1 cellular context compared by ENCODE assay signal in genomic region chr14:70943838-70944237, GRCh38.
A peak's percentile ranks its signal among the peaks of the same experiment; 100 is the strongest.
TF ChIP-seq lines count a peak whose summit lies in the region.

No MANE protein-coding gene starts in this region.

TF ChIP-seq in K562, 482 proteins besides CTCF, POLR2A, EP300 and RAD21 (continued from another document and continues in another):
- no peak for TF ChIP-seq CTBP1 (IDR thresholded peaks at IDR 0.05; ENCODE audit: borderline replicate concordance)
- TF ChIP-seq ZC3H11A (IDR thresholded peaks at IDR 0.05; ENCODE audit: low read depth, low read length): no peak
- TF ChIP-seq TGIF2 (CRISPR knock-in tag; IDR thresholded peaks at IDR 0.05): no peak
- TF ChIP-seq TEAD1 (CRISPR knock-in tag; IDR thresholded peaks at IDR 0.05): no peak
- no peak for TF ChIP-seq CEBPG (CRISPR knock-in tag; IDR thresholded peaks at IDR 0.05)
- TF ChIP-seq CEBPG (tag; conservative IDR thresholded peaks at IDR 0.05 in 1 of 2, IDR thresholded peaks at IDR 0.05 in 1 of 2): 0 out of 4 replicates have a peak, but pooled peaks of 1 of the 2 experiments have one; percentile 2
- no peak for TF ChIP-seq TCFL5 (CRISPR knock-in tag; conservative IDR thresholded peaks at IDR 0.05)
- TF ChIP-seq SNAPC5 (CRISPR knock-in tag; IDR thresholded peaks at IDR 0.05): no peak
- TF ChIP-seq E2F1 (CRISPR knock-in tag; IDR thresholded peaks at IDR 0.05): no peak
- TF ChIP-seq ZFP1 (CRISPR knock-in tag; IDR thresholded peaks at IDR 0.05): no peak
- TF ChIP-seq PRDM10 (IDR thresholded peaks at IDR 0.05; ENCODE audit: partially characterized antibody): no peak
- TF ChIP-seq SIX5 (IDR thresholded peaks at IDR 0.05; ENCODE audit: borderline replicate concordance in 1 of 2, insufficient read depth in 1 of 2, low read depth in 1 of 2, low read length in 2 of 2): no peak
- TF ChIP-seq E2F6 (IDR thresholded peaks at IDR 0.05; ENCODE audit: borderline replicate concordance in 1 of 2, extremely low read depth in 1 of 2, insufficient read depth in 1 of 2, insufficient read length in 1 of 2, low read depth in 1 of 2, low read length in 1 of 2, poor library complexity in 1 of 2, severe bottlenecking in 1 of 2): no peak
- no peak for TF ChIP-seq ELF1 (tag; IDR thresholded peaks at IDR 0.05)
- TF ChIP-seq HNRNPK (IDR thresholded peaks at IDR 0.05; ENCODE audit: low read depth, low read length, poor library complexity, severe bottlenecking): no peak
- no peak for TF ChIP-seq ELK3 (CRISPR knock-in tag; IDR thresholded peaks at IDR 0.05)
- TF ChIP-seq SETDB1 (IDR thresholded peaks at IDR 0.05; ENCODE audit: low read length): no peak
- TF ChIP-seq ZNF77 (CRISPR knock-in tag; IDR thresholded peaks at IDR 0.05): no peak
- no peak for TF ChIP-seq ETV1 (tag; conservative IDR thresholded peaks at IDR 0.05; ENCODE audit: low read depth)
- no peak for TF ChIP-seq MYBL2 (IDR thresholded peaks at IDR 0.05; ENCODE audit: low read depth)
- no peak for TF ChIP-seq MYBL2 (CRISPR knock-in tag; IDR thresholded peaks at IDR 0.05; ENCODE audit: borderline replicate concordance)
- TF ChIP-seq ARHGAP35 (IDR thresholded peaks at IDR 0.05; ENCODE audit: partially characterized antibody): no peak
- TF ChIP-seq ZNF518B (CRISPR knock-in tag; IDR thresholded peaks at IDR 0.05): no peak
- 0 out of 2 replicates have a peak, but pooled peaks have one; percentile 60 for TF ChIP-seq CBX5 (IDR thresholded peaks at IDR 0.05; ENCODE audit: borderline replicate concordance, low read depth)
- no peak for TF ChIP-seq SNRNP70 (optimal IDR thresholded peaks at IDR 0.05; ENCODE audit: low read depth, low read length)
- TF ChIP-seq ZNF3 (CRISPR knock-in tag; IDR thresholded peaks at IDR 0.05): no peak
- no peak for TF ChIP-seq RREB1 (CRISPR knock-in tag; IDR thresholded peaks at IDR 0.05)
- TF ChIP-seq DACH1 (IDR thresholded peaks at IDR 0.05; ENCODE audit: partially characterized antibody): no peak
- no peak for TF ChIP-seq RERE (CRISPR knock-in tag; IDR thresholded peaks at IDR 0.05; ENCODE audit: borderline replicate concordance)
- TF ChIP-seq GABPB2 (CRISPR knock-in tag; conservative IDR thresholded peaks at IDR 0.05): no peak
